Comparison of ENCODE assay signal across 11 cellular contexts in the genomic region with DNA sequence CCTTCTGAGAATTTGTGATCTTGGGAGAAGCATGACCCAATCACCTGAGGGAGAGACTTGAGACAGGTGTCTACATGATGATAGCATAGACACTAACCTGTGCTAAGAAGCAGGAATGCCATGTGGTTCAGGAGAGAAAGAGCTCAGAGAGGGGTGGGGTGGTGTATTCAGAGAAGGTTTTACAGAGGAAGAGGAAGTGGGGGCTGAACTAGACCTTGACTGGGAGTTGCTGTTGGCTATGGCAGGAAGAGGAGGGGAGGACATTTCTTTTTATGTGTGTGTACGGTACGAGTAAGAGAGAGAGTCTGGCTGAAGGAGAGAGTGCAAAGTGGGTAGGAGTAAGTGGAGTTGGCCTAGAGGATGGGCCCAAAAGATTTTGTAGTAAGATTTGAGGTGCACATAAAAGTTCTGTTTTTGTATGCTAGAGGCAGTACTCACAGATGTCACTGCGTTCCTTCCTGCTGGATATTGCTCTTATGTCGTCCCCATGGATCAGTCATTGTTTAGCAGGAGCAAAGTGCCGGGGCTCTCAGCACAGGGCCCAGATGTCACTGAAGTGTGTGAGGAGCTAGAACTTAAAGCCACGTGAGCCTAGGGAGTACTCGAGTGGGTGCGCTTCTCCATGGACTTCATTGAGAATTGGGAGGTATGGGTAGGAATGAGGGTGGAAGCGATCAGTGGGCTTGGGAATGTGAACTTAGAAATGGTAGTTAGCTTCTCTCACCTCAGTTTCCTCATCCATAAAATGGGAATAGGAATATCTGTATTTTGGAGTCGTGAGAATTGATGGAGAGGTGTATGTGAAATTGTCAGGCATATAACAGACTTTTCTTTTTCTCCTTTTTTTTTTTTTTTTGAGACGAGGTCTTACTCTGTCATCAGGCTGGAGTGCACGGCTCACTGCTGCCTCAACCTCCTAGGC. TPM values are rescaled to one million over a fixed set of nuclear protein-coding genes. Genes with fewer than 3 reads are reported as not detected.
DNase-seq lines count a peak whose midpoint lies in the region; ATAC-seq and TF ChIP-seq lines count a peak whose summit lies in the region.
"Had no signal": no experiment of that assay in that cellular context is flagged by ENCODE, and none has a peak within 500 bp of the region (broad histone marks: within the 10 kb centered on the region; RNA-seq: fewer than 3 reads in every experiment).

No MANE protein-coding gene starts in this region.

- no peaks in the 10 kb centered on the region for H3K9me3 ChIP-seq in right atrium auricular region
- no peaks in the 10 kb centered on the region for H3K9me3 ChIP-seq in upper lobe of left lung
- H3K9me3 ChIP-seq: ovary had no signal

- peak overlapping the region; percentile 80 for H3K4me3 Mint-ChIP-seq in T-helper 1 cell treated with Interleukin-12 subunit alpha and Interleukin-12 subunit beta and Interleukin-4 antibody, amounts not matched to agents 30 μg/mL and 1 μg/mL, for 36 hours
- no peak overlapping the region for H3K4me3 Mint-ChIP-seq in glutamatergic neuron (ENCODE audit: unreplicated experiment)

- DNase-seq in right atrium auricular region (ENCODE audit: low spot score) (no peak), left ventricle myocardium superior (no peak), glutamatergic neuron (no peak), upper lobe of left lung (no peak), globus pallidus (ENCODE audit: low spot score) (no peak), NCI-H748 treated with DMSO at 0.1 percent for 48 hours (lab: John Stamatoyannopoulos, UW) (no peak)
- DNase-seq: DMS153, ovary had no signal

- no peak for TF ChIP-seq POLR2A in upper lobe of left lung (IDR thresholded peaks at IDR 0.05)

- peak overlapping the region; percentile 89 for H3K27ac Mint-ChIP-seq in T-helper 1 cell treated with Interleukin-12 subunit alpha and Interleukin-12 subunit beta and Interleukin-4 antibody, amounts not matched to agents 30 μg/mL and 1 μg/mL, for 36 hours
- peak overlapping the region; percentile 24 for H3K27ac Mint-ChIP-seq in glutamatergic neuron (ENCODE audit: unreplicated experiment)

- H3K36me3 ChIP-seq in right atrium auricular region (peaks cover 47% of the 10 kb centered on the region), upper lobe of left lung (peaks cover 0 to 34% (median 12%) of the 10 kb centered on the region in 4 donors)
- H3K36me3 ChIP-seq: ovary had no signal

- H3K4me1 ChIP-seq in right atrium auricular region (peaks cover 0 to 85% of the 10 kb centered on the region in 2 donors), upper lobe of left lung (peaks cover 31 to 73% (median 64%) of the 10 kb centered on the region in 4 donors)

- H3K27ac ChIP-seq in right atrium auricular region (peak overlapping the region; percentile 76 to 81), upper lobe of left lung (peak overlapping the region in 3 of 4 donors; percentile 6 to 65 (median 24))
- H3K27ac ChIP-seq: ovary had no signal

- 72% methylated on average over 12 of the region's 12 CpGs for WGBS in upper lobe of left lung, 2 donors

- TF ChIP-seq EP300 in upper lobe of left lung (IDR thresholded peaks at IDR 0.05), result no peak

- H3K36me3 Mint-ChIP-seq in T-helper 1 cell treated with Interleukin-12 subunit alpha and Interleukin-12 subunit beta and Interleukin-4 antibody, amounts not matched to agents 30 μg/mL and 1 μg/mL, for 36 hours (ENCODE audit: low read depth), result peaks cover 58% of the 10 kb centered on the region
- no peaks in the 10 kb centered on the region for H3K36me3 Mint-ChIP-seq in glutamatergic neuron (ENCODE audit: unreplicated experiment)

- H3K9me3 Mint-ChIP-seq in T-helper 1 cell treated with Interleukin-12 subunit alpha and Interleukin-12 subunit beta and Interleukin-4 antibody, amounts not matched to agents 30 μg/mL and 1 μg/mL, for 36 hours, result no peaks in the 10 kb centered on the region
- H3K9me3 Mint-ChIP-seq in glutamatergic neuron (ENCODE audit: unreplicated experiment), result no peaks in the 10 kb centered on the region

- H3K4me1 Mint-ChIP-seq in T-helper 1 cell treated with Interleukin-12 subunit alpha and Interleukin-12 subunit beta and Interleukin-4 antibody, amounts not matched to agents 30 μg/mL and 1 μg/mL, for 36 hours (ENCODE audit: low read depth), result peaks cover 81% of the 10 kb centered on the region
- peaks cover 17% of the 10 kb centered on the region for H3K4me1 Mint-ChIP-seq in glutamatergic neuron (ENCODE audit: low read depth, unreplicated experiment)

- no peaks in the 10 kb centered on the region for H3K27me3 Mint-ChIP-seq in T-helper 1 cell treated with Interleukin-12 subunit alpha and Interleukin-12 subunit beta and Interleukin-4 antibody, amounts not matched to agents 30 μg/mL and 1 μg/mL, for 36 hours (ENCODE audit: low read depth)
- peaks cover 2% of the 10 kb centered on the region for H3K27me3 Mint-ChIP-seq in glutamatergic neuron (ENCODE audit: unreplicated experiment)

- TF ChIP-seq CTCF in right atrium auricular region (IDR thresholded peaks at IDR 0.05) (no peak), glutamatergic neuron (IDR thresholded peaks at IDR 0.05; ENCODE audit: partially characterized antibody, unreplicated experiment) (no peak), upper lobe of left lung (IDR thresholded peaks at IDR 0.05) (no peak)

- H3K27me3 ChIP-seq in right atrium auricular region (no peaks in the 10 kb centered on the region), upper lobe of left lung (no peaks in the 10 kb centered on the region)
- H3K27me3 ChIP-seq: ovary had no signal

- no peak overlapping the region for H3K4me3 ChIP-seq in right atrium auricular region
- no peak overlapping the region for H3K4me3 ChIP-seq in upper lobe of left lung
- H3K4me3 ChIP-seq: ovary had no signal

- intact Hi-C loops in left ventricle myocardium superior (cut with micrococcal nuclease), result no loop called here

- ATAC-seq in left ventricle myocardium superior (no peak), upper lobe of left lung (ENCODE audit: low FRiP score in 2 of 2) (peak in 1 of 2 donors; percentile 18), GM21825 (IDR thresholded peaks at IDR 0.05; ENCODE audit: unreplicated experiment) (no peak)
- ATAC-seq: Panc1 had no signal

RNA-seq across cellular contexts. Expression of a gene that starts 22.1 kb away (rescaled TPM):
- total RNA-seq in right atrium auricular region (10 to 100 TPM; 28.9 to 51.0 TPM), left ventricle myocardium superior (38.2 TPM), glutamatergic neuron (ENCODE audit: unreplicated experiment) (78.1 TPM), upper lobe of left lung (100 to 1,000 TPM in 1 of 6 donors, 10 to 100 TPM in 5; 44.9 to 109 (median 49.5) TPM)

RNA-seq across cellular contexts. Expression of a gene that starts 24.3 kb away (rescaled TPM):
- 1 to 10 TPM; 6.8 to 8.6 TPM for total RNA-seq in right atrium auricular region
- 14.2 TPM for total RNA-seq in left ventricle myocardium superior
- 25.2 TPM for total RNA-seq in glutamatergic neuron (ENCODE audit: unreplicated experiment)
- 10 to 100 TPM in 5 of 6 donors, 1 to 10 TPM in 1; 9.9 to 35.6 (median 18.5) TPM for total RNA-seq in upper lobe of left lung

RNA-seq across cellular contexts. Expression of a gene that starts 24.4 kb away (rescaled TPM):
- 10 to 100 TPM; 24.5 to 35.7 TPM for total RNA-seq in right atrium auricular region
- total RNA-seq in left ventricle myocardium superior, result 30.9 TPM
- total RNA-seq in glutamatergic neuron (ENCODE audit: unreplicated experiment), result 62.7 TPM
- total RNA-seq in upper lobe of left lung, result 100 to 1,000 TPM in 1 of 6 donors, 10 to 100 TPM in 5; 26.9 to 166 (median 38.8) TPM

RNA-seq across cellular contexts. Expression of a gene that starts 41.2 kb away (rescaled TPM):
- total RNA-seq in right atrium auricular region, result 10 to 100 TPM; 28.3 to 29.1 TPM
- total RNA-seq in left ventricle myocardium superior, result 33.8 TPM
- 11.9 TPM for total RNA-seq in glutamatergic neuron (ENCODE audit: unreplicated experiment)
- 10 to 100 TPM; 25.6 to 84.8 (median 57.5) TPM for total RNA-seq in upper lobe of left lung

RNA-seq across cellular contexts. Expression of a gene that starts 50.5 kb away (rescaled TPM):
- total RNA-seq in right atrium auricular region (1 to 10 TPM in 1 of 2 donors, under 1 TPM in 1; 0.59 to 1.2 TPM), left ventricle myocardium superior (0.87 TPM), glutamatergic neuron (ENCODE audit: unreplicated experiment) (not detected), upper lobe of left lung (100 to 1,000 TPM in 1 of 6 donors, 10 to 100 TPM in 5; 54.2 to 102 (median 64.4) TPM)
